ENCODE assay signal across 22 cellular contexts in the genomic region with DNA sequence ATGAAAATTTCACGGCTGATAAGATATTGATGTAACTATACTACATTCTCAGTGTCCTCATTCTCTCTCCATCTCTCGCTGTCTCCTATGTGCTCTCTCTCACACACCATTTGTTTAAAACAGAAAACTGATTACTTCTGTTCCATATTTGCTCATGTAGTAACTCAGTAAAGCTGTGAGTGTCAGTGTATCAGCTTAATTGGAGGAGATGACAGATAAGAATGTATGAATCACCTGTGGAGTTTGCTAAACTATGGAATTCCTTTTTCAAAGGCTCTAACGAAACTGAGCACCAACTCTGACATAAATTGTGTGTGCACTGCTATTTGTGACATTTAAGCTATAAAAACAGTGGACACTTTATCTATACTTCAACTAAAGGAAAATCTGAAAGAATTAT.
DNase-seq lines count a peak whose midpoint lies in the region; ATAC-seq and TF ChIP-seq lines count a peak whose summit lies in the region.
"Had no signal": no experiment of that assay in that cellular context is flagged by ENCODE, and none has a peak within 500 bp of the region (broad histone marks: within the 10 kb centered on the region; RNA-seq: fewer than 3 reads in every experiment).

No MANE protein-coding gene starts in this region.

- H3K36me3 ChIP-seq in RWPE2 (ENCODE audit: low read depth): no peaks in the 10 kb centered on the region
- no peaks in the 10 kb centered on the region for H3K36me3 ChIP-seq in hepatocyte (replicated peaks; ENCODE audit: insufficient read depth, low read depth)
- H3K36me3 ChIP-seq: Peyer's patch, SJSA1 had no signal

- no peak overlapping the region for H3K27ac Mint-ChIP-seq in activated CD4-positive, alpha-beta T cell treated with anti-CD3 and anti-CD28 coated beads, Interleukin-2, amount 10 ng/mL, durations not matched to agents 7 days and 5 days
- no peak overlapping the region for H3K27ac Mint-ChIP-seq in H9
- H3K27ac Mint-ChIP-seq: B cell, CD14-positive monocyte had no signal

- no peaks in the 10 kb centered on the region for H3K27me3 ChIP-seq in RWPE2 (ENCODE audit: insufficient read depth, poor library complexity, severe bottlenecking)
- no peaks in the 10 kb centered on the region for H3K27me3 ChIP-seq in hepatocyte
- no peaks in the 10 kb centered on the region for H3K27me3 ChIP-seq in H9 (ENCODE audit: insufficient read depth, low read length)
- H3K27me3 ChIP-seq: Peyer's patch, SJSA1 had no signal

- no peak overlapping the region for H2BK20ac ChIP-seq in H9 (ENCODE audit: low read depth, low read length, poor library complexity, severe bottlenecking)

- 51% methylated on average over 3 of the region's 3 CpGs for WGBS in hepatocyte (ENCODE audit: low lambda C conversion rate, missing lambda C conversion rate)
- WGBS in H9 (ENCODE audit: extremely low coverage, insufficient read length, low lambda C conversion rate): no CpG with 5 or more reads among the region's 3 CpGs

- H3K4me2 ChIP-seq in hepatocyte: no peak overlapping the region
- no peak overlapping the region for H3K4me2 ChIP-seq in H9 (ENCODE audit: insufficient read depth, insufficient read length, low read length)

- no peak overlapping the region for H3K56ac ChIP-seq in H9 (ENCODE audit: insufficient read length, low read depth, low read length)

- H2AFZ ChIP-seq in hepatocyte: no peak overlapping the region
- no peak overlapping the region for H2AFZ ChIP-seq in H9 (ENCODE audit: low read length)

- H3K79me2 ChIP-seq in hepatocyte: no peaks in the 10 kb centered on the region
- no peaks in the 10 kb centered on the region for H3K79me2 ChIP-seq in H9 (ENCODE audit: insufficient read depth, low read length)

- H3K79me1 ChIP-seq in H9 (ENCODE audit: insufficient read depth, low read depth, low read length, poor library complexity, severe bottlenecking): no peaks in the 10 kb centered on the region

- no peak overlapping the region for H3K4me3 Mint-ChIP-seq in activated CD4-positive, alpha-beta T cell treated with anti-CD3 and anti-CD28 coated beads, Interleukin-2, amount 10 ng/mL, durations not matched to agents 7 days and 5 days
- no peak overlapping the region for H3K4me3 Mint-ChIP-seq in H9
- H3K4me3 Mint-ChIP-seq: B cell, CD14-positive monocyte had no signal

- H3K27me3 Mint-ChIP-seq in activated CD4-positive, alpha-beta T cell treated with anti-CD3 and anti-CD28 coated beads, Interleukin-2, amount 10 ng/mL, durations not matched to agents 7 days and 5 days: no peaks in the 10 kb centered on the region
- no peaks in the 10 kb centered on the region for H3K27me3 Mint-ChIP-seq in H9 (ENCODE audit: low read depth)
- H3K27me3 Mint-ChIP-seq: B cell had no signal

- H3K4me3 ChIP-seq in RWPE2 (ENCODE audit: severe bottlenecking) (no peak overlapping the region), hepatocyte (no peak overlapping the region)
- H3K4me3 ChIP-seq: Peyer's patch, SJSA1 had no signal

- H3K4me1 ChIP-seq in RWPE2 (ENCODE audit: insufficient read depth, poor library complexity, severe bottlenecking) (no peaks in the 10 kb centered on the region), hepatocyte (ENCODE audit: insufficient read depth) (no peaks in the 10 kb centered on the region), H9 (ENCODE audit: insufficient read depth, low read length) (no peaks in the 10 kb centered on the region)
- H3K4me1 ChIP-seq: Peyer's patch, SJSA1 had no signal

- no peaks in the 10 kb centered on the region for H4K20me1 ChIP-seq in hepatocyte (ENCODE audit: insufficient read depth, poor library complexity, severe bottlenecking)
- no peaks in the 10 kb centered on the region for H4K20me1 ChIP-seq in H9 (ENCODE audit: control insufficient read depth, insufficient read depth, insufficient read length)

- CTCF ChIA-PET in activated CD4-positive, alpha-beta T cell treated with anti-CD3 and anti-CD28 coated beads, Interleukin-2, amount 10 ng/mL, durations not matched to agents 7 days and 5 days (lab: Charles Lee): no interaction called here

- no peak overlapping the region for H3K9ac ChIP-seq in H9 (ENCODE audit: extremely low read depth, insufficient read length, low read length)

- POLR2A ChIA-PET in activated CD4-positive, alpha-beta T cell treated with anti-CD3 and anti-CD28 coated beads, Interleukin-2, amount 10 ng/mL, durations not matched to agents 7 days and 5 days (lab: Charles Lee): no interaction called here

- no peak overlapping the region for H2BK5ac ChIP-seq in H9 (ENCODE audit: insufficient read length, low read length)

- in situ Hi-C loops in KBM-7 (cut with MboI; ENCODE audit: low pct_unique_long_range_greater_than_20kb, low sequenced_read_pairs): no loop called here

- DNase-seq in A172 (ENCODE audit: low spot score) (peak; percentile 6), ELR (ENCODE audit: low read depth) (peak; percentile 55), RWPE2 (ENCODE audit: low spot score) (no peak), hepatocyte (ENCODE audit: low spot score) (peak; percentile 5), KBM-7 (no peak), H9 (no peak)
- DNase-seq in activated CD4-positive, alpha-beta T cell treated with anti-CD3 and anti-CD28 coated beads, Interleukin-2, amount 10 ng/mL, durations not matched to agents 7 days and 5 days: no peak
- DNase-seq: 8988T, GF-D8, KG1, MV-4-11, NCI-H1105 treated with DMSO at 0.1 percent for 48 hours, NCI-H2029 treated with DMSO at 0.1 percent for 48 hours, NCI-H524 treated with DMSO at 0.1 percent for 48 hours, NCI-H82, Peyer's patch had no signal

- H3K9me2 ChIP-seq in hepatocyte (replicated peaks; ENCODE audit: insufficient read depth): no peaks in the 10 kb centered on the region

- no peak overlapping the region for H3K23ac ChIP-seq in H9 (ENCODE audit: insufficient read length, low read depth, low read length)

- H2BK15ac ChIP-seq in H9 (ENCODE audit: low read depth, low read length): no peak overlapping the region

- no peak overlapping the region for H3T11ph ChIP-seq in H9 (ENCODE audit: low read length)

- peak; percentile 73 for ATAC-seq in RWPE2 (ENCODE audit: low read depth)
- no peak for ATAC-seq in HG02885 (IDR thresholded peaks at IDR 0.05; ENCODE audit: poor library complexity, unreplicated experiment)
- ATAC-seq: Right ventricle myocardium inferior had no signal

- H2BK120ac ChIP-seq in H9 (ENCODE audit: low read depth, low read length, poor library complexity, severe bottlenecking): no peak overlapping the region

- no peaks in the 10 kb centered on the region for H3K9me3 ChIP-seq in RWPE2 (ENCODE audit: severe bottlenecking)
- no peaks in the 10 kb centered on the region for H3K9me3 ChIP-seq in hepatocyte (ENCODE audit: low read depth)
- no peaks in the 10 kb centered on the region for H3K9me3 ChIP-seq in H9 (ENCODE audit: control insufficient read depth, low read depth, low read length)
- H3K9me3 ChIP-seq: Peyer's patch, SJSA1 had no signal

- no peaks in the 10 kb centered on the region for H3K4me1 Mint-ChIP-seq in activated CD4-positive, alpha-beta T cell treated with anti-CD3 and anti-CD28 coated beads, Interleukin-2, amount 10 ng/mL, durations not matched to agents 7 days and 5 days
- H3K4me1 Mint-ChIP-seq in H9: no peaks in the 10 kb centered on the region
- H3K4me1 Mint-ChIP-seq: B cell, CD14-positive monocyte had no signal

- no peak overlapping the region for H4K5ac ChIP-seq in H9 (ENCODE audit: insufficient read length, low read depth, low read length)

- H2AK5ac ChIP-seq in H9 (ENCODE audit: insufficient read length, low read length): no peak overlapping the region

- peaks cover 5% of the 10 kb centered on the region for H3K9me3 Mint-ChIP-seq in activated CD4-positive, alpha-beta T cell treated with anti-CD3 and anti-CD28 coated beads, Interleukin-2, amount 10 ng/mL, durations not matched to agents 7 days and 5 days
- H3K9me3 Mint-ChIP-seq in H9: no peaks in the 10 kb centered on the region

- H3K18ac ChIP-seq in H9 (ENCODE audit: insufficient read length, low read depth, low read length): no peak overlapping the region

- H3K14ac ChIP-seq in H9 (ENCODE audit: insufficient read depth, low read length): no peak overlapping the region

- no peak overlapping the region for H3K4ac ChIP-seq in H9 (ENCODE audit: low read depth, low read length)

- no peaks in the 10 kb centered on the region for H3K36me3 Mint-ChIP-seq in activated CD4-positive, alpha-beta T cell treated with anti-CD3 and anti-CD28 coated beads, Interleukin-2, amount 10 ng/mL, durations not matched to agents 7 days and 5 days (ENCODE audit: low read depth)
- no peaks in the 10 kb centered on the region for H3K36me3 Mint-ChIP-seq in H9 (ENCODE audit: insufficient read depth in 1 of 3, low read depth in 3 of 3)
- H3K36me3 Mint-ChIP-seq: CD14-positive monocyte had no signal

- TF ChIP-seq CTCF in RWPE2 (IDR thresholded peaks at IDR 0.05; ENCODE audit: poor library complexity, severe bottlenecking) (no peak), hepatocyte (IDR thresholded peaks at IDR 0.05; ENCODE audit: poor library complexity) (no peak), H9 (conservative IDR thresholded peaks at IDR 0.05) (no peak)

- H4K8ac ChIP-seq in H9 (replicated peaks; ENCODE audit: insufficient read length, low read depth, low read length): no peak overlapping the region

- no peak overlapping the region for H4K91ac ChIP-seq in H9 (ENCODE audit: insufficient read length, low read depth, low read length)

- no peak overlapping the region for H2BK12ac ChIP-seq in H9 (ENCODE audit: insufficient read length, low read depth, low read length)

- H3K27ac ChIP-seq in RWPE2 (ENCODE audit: poor library complexity, severe bottlenecking) (no peak overlapping the region), hepatocyte (no peak overlapping the region), H9 (ENCODE audit: insufficient read length, low read depth, low read length) (no peak overlapping the region)
- H3K27ac ChIP-seq: HL-60, Peyer's patch, SJSA1 had no signal

- H3K23me2 ChIP-seq in H9 (ENCODE audit: insufficient read length, low read depth, low read length, poor library complexity, severe bottlenecking): no peaks in the 10 kb centered on the region

Comparison
In these comparisons a context has a peak if more than half of its experiments do, and no peak if none do; other contexts are left out.
1. DNase-seq: peak in A172 (single experiment), ELR (single experiment) and hepatocyte (single experiment); none in RWPE2 (single experiment), KBM-7 (single experiment), activated CD4-positive, alpha-beta T cell treated with anti-CD3 and anti-CD28 coated beads, Interleukin-2, amount 10 ng/mL, durations not matched to agents 7 days and 5 days (single experiment) and H9 (single experiment).